ENCODE assay signal across 8 cellular contexts in the genomic region with DNA sequence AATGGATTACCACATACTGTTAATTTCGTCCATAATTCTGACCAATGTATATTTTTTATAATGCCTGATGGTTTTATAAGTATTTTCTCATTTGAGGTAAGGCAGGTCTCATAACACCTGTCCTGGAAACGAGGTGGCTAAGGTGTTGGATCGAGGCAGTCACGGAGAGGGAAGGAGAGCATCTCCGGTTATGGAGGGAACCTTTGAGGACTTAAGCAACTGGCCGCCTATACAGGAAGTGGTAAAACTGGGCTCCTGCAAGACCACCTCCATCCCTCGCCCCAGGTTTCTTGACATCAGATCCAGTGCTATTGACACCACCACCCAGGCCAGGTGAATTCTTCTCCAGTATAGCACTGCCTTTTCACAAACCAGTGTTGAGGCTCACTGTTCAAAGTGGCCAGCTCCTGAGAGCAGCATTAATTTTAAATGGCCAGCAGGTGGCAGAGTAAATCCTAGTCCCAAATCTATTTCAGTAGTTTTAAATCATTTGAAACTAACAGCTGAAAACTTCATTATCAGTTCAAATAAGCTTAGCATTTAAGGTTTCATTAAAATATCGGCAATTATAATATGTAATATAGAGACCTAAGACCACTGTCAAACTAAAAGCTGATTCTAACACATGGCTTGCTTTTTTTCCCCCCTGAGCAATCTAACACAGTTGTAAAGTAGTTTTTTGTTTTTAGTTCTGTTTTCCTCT.
A peak's percentile ranks its signal among the peaks of the same experiment; 100 is the strongest.
DNase-seq lines count a peak whose midpoint lies in the region; ATAC-seq and TF ChIP-seq lines count a peak whose summit lies in the region.

No MANE protein-coding gene starts in this region.

- peak; percentile 40 for DNase-seq in activated CD4-positive, alpha-beta T cell treated with anti-CD3 and anti-CD28 coated beads for 36 hours
- DNase-seq in activated CD4-positive, alpha-beta T cell treated with anti-CD3 and anti-CD28 coated beads, Interleukin-2, amount 50 U/mL, for 1 hour = no peak
- DNase-seq in NB4 (ENCODE audit: low read depth) (peak; percentile 52), fibroblast of peridontal ligament (ENCODE audit: extremely low read depth) (peak; percentile 78), neural crest cell (ENCODE audit: low read depth, low spot score) (no peak)

- ATAC-seq in activated CD4-positive, alpha-beta T cell treated with anti-CD3 and anti-CD28 coated beads for 36 hours = peak; percentile 39
- ATAC-seq in GM21529 (IDR thresholded peaks at IDR 0.05; ENCODE audit: unreplicated experiment) (peak; percentile 73), GM18519 (IDR thresholded peaks at IDR 0.05; ENCODE audit: low FRiP score, unreplicated experiment) (no peak)

- H3K27ac Mint-ChIP-seq in activated CD4-positive, alpha-beta T cell treated with anti-CD3 and anti-CD28 coated beads for 36 hours = no peak overlapping the region
- no peak overlapping the region for H3K27ac Mint-ChIP-seq in neural crest cell (ENCODE audit: unreplicated experiment)

- no peaks in the 10 kb centered on the region for H4K20me1 ChIP-seq in SU-DHL-6 (ENCODE audit: low read depth, low read length)

- POLR2A ChIA-PET in activated CD4-positive, alpha-beta T cell treated with anti-CD3 and anti-CD28 coated beads for 36 hours (lab: Charles Lee) = interaction anchor here (0.8 kb wide), 1 partner anchor 619 kb away, joined by 3 read pairs; no protein-coding TSS in a partner anchor

- no peaks in the 10 kb centered on the region for H3K79me2 ChIP-seq in SU-DHL-6 (ENCODE audit: insufficient read depth, low read length)

- intact Hi-C loops in activated CD4-positive, alpha-beta T cell treated with anti-CD3 and anti-CD28 coated beads for 36 hours (cut with DNase I, micrococcal nuclease) = loop anchor here (1.0 to 10.0 kb wide), 5 partner anchors 209 to 902 kb away; no protein-coding TSS in a partner anchor

- no peak overlapping the region for H3K4me2 ChIP-seq in SU-DHL-6 (ENCODE audit: low read depth, low read length, poor library complexity, severe bottlenecking)

- CTCF ChIA-PET in activated CD4-positive, alpha-beta T cell treated with anti-CD3 and anti-CD28 coated beads for 36 hours (lab: Charles Lee) = interaction anchor here (0.7 to 3.1 kb wide), 23 partner anchors 9 to 904 kb away, joined by 3 to 24 read pairs (median 4); no protein-coding TSS in a partner anchor

- no peaks in the 10 kb centered on the region for H3K27me3 Mint-ChIP-seq in activated CD4-positive, alpha-beta T cell treated with anti-CD3 and anti-CD28 coated beads for 36 hours
- peaks cover 94% of the 10 kb centered on the region for H3K27me3 Mint-ChIP-seq in neural crest cell (ENCODE audit: low read depth)

- TF ChIP-seq CTCF in NB4 (IDR thresholded peaks at IDR 0.05; ENCODE audit: low read depth, low read length) = peak; percentile 38
- peak; percentile 62 for TF ChIP-seq CTCF in SU-DHL-6 (IDR thresholded peaks at IDR 0.05; ENCODE audit: insufficient read depth, low read length, poor library complexity, severe bottlenecking)
- TF ChIP-seq CTCF in neural crest cell (conservative IDR thresholded peaks at IDR 0.05) = peak; percentile 79

- H3K4me3 ChIP-seq in NB4 (ENCODE audit: low read depth, low read length) (no peak overlapping the region), SU-DHL-6 (ENCODE audit: insufficient read depth, low read length, poor library complexity, severe bottlenecking) (no peak overlapping the region)

- no peak overlapping the region for H3K9ac ChIP-seq in SU-DHL-6 (ENCODE audit: low read length)

- TF ChIP-seq POLR2A in NB4 (IDR thresholded peaks at IDR 0.05; ENCODE audit: extremely low read depth, insufficient read length) = no peak

- H3K9me3 ChIP-seq in SU-DHL-6 (ENCODE audit: insufficient read depth, low read length) = no peaks in the 10 kb centered on the region

- no peaks in the 10 kb centered on the region for H3K27me3 ChIP-seq in SU-DHL-6 (ENCODE audit: low read length)

- no peaks in the 10 kb centered on the region for H3K36me3 Mint-ChIP-seq in activated CD4-positive, alpha-beta T cell treated with anti-CD3 and anti-CD28 coated beads for 36 hours (ENCODE audit: low read depth)
- H3K36me3 Mint-ChIP-seq in neural crest cell (ENCODE audit: low read depth) = no peaks in the 10 kb centered on the region

- H3K9me3 Mint-ChIP-seq in activated CD4-positive, alpha-beta T cell treated with anti-CD3 and anti-CD28 coated beads for 36 hours (ENCODE audit: low read depth) = no peaks in the 10 kb centered on the region
- H3K9me3 Mint-ChIP-seq in neural crest cell = no peaks in the 10 kb centered on the region

- H3K4me3 Mint-ChIP-seq in activated CD4-positive, alpha-beta T cell treated with anti-CD3 and anti-CD28 coated beads for 36 hours = no peak overlapping the region
- H3K4me3 Mint-ChIP-seq in neural crest cell = no peak overlapping the region

- no peaks in the 10 kb centered on the region for H3K36me3 ChIP-seq in SU-DHL-6 (ENCODE audit: low read length)

- H3K27ac ChIP-seq in SU-DHL-6 (ENCODE audit: low read depth, low read length) = no peak overlapping the region

- no peaks in the 10 kb centered on the region for H3K4me1 Mint-ChIP-seq in activated CD4-positive, alpha-beta T cell treated with anti-CD3 and anti-CD28 coated beads for 36 hours
- H3K4me1 Mint-ChIP-seq in neural crest cell = peaks cover 13% of the 10 kb centered on the region

- no peaks in the 10 kb centered on the region for H3F3A ChIP-seq in SU-DHL-6 (ENCODE audit: insufficient read depth)

- H3K9me2 ChIP-seq in SU-DHL-6 (replicated peaks; ENCODE audit: insufficient read depth, low read length) = no peaks in the 10 kb centered on the region

- no peak overlapping the region for H2AFZ ChIP-seq in SU-DHL-6 (ENCODE audit: low read depth, low read length, severe bottlenecking)

Comparison
In these comparisons a context has a peak if more than half of its experiments do, and no peak if none do; other contexts are left out.
1. DNase-seq: peak in activated CD4-positive, alpha-beta T cell treated with anti-CD3 and anti-CD28 coated beads for 36 hours (single experiment), NB4 (single experiment) and fibroblast of peridontal ligament (single experiment); none in activated CD4-positive, alpha-beta T cell treated with anti-CD3 and anti-CD28 coated beads, Interleukin-2, amount 50 U/mL, for 1 hour (single experiment) and neural crest cell (single experiment).
2. Peak in every context shown above with its lines, with median percentiles within 50 percentile points of each other: CTCF ChIP-seq.